In the genomic region with DNA sequence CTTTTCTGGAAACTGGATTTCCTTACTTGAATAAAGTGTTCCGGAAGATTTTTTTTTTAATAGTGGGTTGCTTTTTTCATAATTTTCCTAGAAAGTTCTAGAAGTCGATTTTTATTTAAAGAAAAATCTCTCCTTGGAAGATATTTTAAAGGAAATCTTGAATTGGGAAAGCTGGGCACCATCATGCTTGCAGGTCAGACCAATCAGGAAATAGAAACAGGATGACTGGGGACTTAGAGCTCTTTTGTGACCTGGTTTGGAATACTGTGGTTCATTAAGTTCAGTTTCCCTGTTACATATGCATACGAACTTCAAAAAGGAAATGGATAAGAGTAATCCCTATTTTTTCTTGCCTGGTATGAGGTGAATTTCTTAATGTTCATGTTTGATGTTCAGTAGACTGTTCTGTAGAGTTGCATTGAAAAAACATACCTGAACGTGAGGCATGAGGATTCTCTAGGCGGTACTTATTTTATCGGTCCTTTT, we compare ENCODE assay signal across 1 cellular context.
TF ChIP-seq lines count a peak whose summit lies in the region.

No MANE protein-coding gene starts in this region.

TF ChIP-seq in WTC11, 78 proteins besides CTCF, POLR2A, EP300 and RAD21 (continued from another document):
- TF ChIP-seq, protein P1, sequence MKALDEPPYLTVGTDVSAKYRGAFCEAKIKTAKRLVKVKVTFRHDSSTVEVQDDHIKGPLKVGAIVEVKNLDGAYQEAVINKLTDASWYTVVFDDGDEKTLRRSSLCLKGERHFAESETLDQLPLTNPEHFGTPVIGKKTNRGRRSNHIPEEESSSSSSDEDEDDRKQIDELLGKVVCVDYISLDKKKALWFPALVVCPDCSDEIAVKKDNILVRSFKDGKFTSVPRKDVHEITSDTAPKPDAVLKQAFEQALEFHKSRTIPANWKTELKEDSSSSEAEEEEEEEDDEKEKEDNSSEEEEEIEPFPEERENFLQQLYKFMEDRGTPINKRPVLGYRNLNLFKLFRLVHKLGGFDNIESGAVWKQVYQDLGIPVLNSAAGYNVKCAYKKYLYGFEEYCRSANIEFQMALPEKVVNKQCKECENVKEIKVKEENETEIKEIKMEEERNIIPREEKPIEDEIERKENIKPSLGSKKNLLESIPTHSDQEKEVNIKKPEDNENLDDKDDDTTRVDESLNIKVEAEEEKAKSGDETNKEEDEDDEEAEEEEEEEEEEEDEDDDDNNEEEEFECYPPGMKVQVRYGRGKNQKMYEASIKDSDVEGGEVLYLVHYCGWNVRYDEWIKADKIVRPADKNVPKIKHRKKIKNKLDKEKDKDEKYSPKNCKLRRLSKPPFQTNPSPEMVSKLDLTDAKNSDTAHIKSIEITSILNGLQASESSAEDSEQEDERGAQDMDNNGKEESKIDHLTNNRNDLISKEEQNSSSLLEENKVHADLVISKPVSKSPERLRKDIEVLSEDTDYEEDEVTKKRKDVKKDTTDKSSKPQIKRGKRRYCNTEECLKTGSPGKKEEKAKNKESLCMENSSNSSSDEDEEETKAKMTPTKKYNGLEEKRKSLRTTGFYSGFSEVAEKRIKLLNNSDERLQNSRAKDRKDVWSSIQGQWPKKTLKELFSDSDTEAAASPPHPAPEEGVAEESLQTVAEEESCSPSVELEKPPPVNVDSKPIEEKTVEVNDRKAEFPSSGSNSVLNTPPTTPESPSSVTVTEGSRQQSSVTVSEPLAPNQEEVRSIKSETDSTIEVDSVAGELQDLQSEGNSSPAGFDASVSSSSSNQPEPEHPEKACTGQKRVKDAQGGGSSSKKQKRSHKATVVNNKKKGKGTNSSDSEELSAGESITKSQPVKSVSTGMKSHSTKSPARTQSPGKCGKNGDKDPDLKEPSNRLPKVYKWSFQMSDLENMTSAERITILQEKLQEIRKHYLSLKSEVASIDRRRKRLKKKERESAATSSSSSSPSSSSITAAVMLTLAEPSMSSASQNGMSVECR (CRISPR knock-in tag; IDR thresholded peaks at IDR 0.05; ENCODE audit: borderline replicate concordance): no peak
- TF ChIP-seq, protein P2, sequence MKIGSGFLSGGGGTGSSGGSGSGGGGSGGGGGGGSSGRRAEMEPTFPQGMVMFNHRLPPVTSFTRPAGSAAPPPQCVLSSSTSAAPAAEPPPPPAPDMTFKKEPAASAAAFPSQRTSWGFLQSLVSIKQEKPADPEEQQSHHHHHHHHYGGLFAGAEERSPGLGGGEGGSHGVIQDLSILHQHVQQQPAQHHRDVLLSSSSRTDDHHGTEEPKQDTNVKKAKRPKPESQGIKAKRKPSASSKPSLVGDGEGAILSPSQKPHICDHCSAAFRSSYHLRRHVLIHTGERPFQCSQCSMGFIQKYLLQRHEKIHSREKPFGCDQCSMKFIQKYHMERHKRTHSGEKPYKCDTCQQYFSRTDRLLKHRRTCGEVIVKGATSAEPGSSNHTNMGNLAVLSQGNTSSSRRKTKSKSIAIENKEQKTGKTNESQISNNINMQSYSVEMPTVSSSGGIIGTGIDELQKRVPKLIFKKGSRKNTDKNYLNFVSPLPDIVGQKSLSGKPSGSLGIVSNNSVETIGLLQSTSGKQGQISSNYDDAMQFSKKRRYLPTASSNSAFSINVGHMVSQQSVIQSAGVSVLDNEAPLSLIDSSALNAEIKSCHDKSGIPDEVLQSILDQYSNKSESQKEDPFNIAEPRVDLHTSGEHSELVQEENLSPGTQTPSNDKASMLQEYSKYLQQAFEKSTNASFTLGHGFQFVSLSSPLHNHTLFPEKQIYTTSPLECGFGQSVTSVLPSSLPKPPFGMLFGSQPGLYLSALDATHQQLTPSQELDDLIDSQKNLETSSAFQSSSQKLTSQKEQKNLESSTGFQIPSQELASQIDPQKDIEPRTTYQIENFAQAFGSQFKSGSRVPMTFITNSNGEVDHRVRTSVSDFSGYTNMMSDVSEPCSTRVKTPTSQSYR (CRISPR knock-in tag; IDR thresholded peaks at IDR 0.05): no peak
- TF ChIP-seq SOX15 (CRISPR knock-in tag; IDR thresholded peaks at IDR 0.05) (no peak), TEAD1 (CRISPR knock-in tag; IDR thresholded peaks at IDR 0.05) (no peak), TP53 (CRISPR knock-in tag; IDR thresholded peaks at IDR 0.05) (no peak)
- TF ChIP-seq, protein P3, sequence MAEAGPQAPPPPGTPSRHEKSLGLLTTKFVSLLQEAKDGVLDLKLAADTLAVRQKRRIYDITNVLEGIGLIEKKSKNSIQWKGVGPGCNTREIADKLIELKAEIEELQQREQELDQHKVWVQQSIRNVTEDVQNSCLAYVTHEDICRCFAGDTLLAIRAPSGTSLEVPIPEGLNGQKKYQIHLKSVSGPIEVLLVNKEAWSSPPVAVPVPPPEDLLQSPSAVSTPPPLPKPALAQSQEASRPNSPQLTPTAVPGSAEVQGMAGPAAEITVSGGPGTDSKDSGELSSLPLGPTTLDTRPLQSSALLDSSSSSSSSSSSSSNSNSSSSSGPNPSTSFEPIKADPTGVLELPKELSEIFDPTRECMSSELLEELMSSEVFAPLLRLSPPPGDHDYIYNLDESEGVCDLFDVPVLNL (CRISPR knock-in tag; IDR thresholded peaks at IDR 0.05; ENCODE audit: borderline replicate concordance, low read depth): no peak
- TF ChIP-seq, protein P4, sequence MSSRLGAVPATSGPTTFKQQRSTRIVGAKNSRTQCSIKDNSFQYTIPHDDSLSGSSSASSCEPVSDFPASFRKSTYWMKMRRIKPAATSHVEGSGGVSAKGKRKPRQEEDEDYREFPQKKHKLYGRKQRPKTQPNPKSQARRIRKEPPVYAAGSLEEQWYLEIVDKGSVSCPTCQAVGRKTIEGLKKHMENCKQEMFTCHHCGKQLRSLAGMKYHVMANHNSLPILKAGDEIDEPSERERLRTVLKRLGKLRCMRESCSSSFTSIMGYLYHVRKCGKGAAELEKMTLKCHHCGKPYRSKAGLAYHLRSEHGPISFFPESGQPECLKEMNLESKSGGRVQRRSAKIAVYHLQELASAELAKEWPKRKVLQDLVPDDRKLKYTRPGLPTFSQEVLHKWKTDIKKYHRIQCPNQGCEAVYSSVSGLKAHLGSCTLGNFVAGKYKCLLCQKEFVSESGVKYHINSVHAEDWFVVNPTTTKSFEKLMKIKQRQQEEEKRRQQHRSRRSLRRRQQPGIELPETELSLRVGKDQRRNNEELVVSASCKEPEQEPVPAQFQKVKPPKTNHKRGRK (CRISPR knock-in tag; IDR thresholded peaks at IDR 0.05; ENCODE audit: borderline replicate concordance): no peak
